1 cellular context compared by ENCODE assay signal in genomic region chr16:872436-873242, GRCh38.
TF ChIP-seq lines count a peak whose summit lies in the region.

No MANE protein-coding gene starts in this region.

TF ChIP-seq in HepG2, 621 proteins besides CTCF, POLR2A, EP300 and RAD21 (continued from another document):
- no peak for TF ChIP-seq ZNF646 (CRISPR knock-in tag; IDR thresholded peaks at IDR 0.05)
- no peak for TF ChIP-seq ZNF557 (CRISPR knock-in tag; IDR thresholded peaks at IDR 0.05)
